Comparison of ENCODE assay signal across 7 cellular contexts in genomic region chr16:8866884-8867482, GRCh38. TPM values are rescaled to one million over a fixed set of nuclear protein-coding genes. Genes with fewer than 3 reads are reported as not detected.
DNase-seq lines count a peak whose midpoint lies in the region; ATAC-seq and TF ChIP-seq lines count a peak whose summit lies in the region.

No MANE protein-coding gene starts in this region.

- no peak overlapping the region for H3K27ac Mint-ChIP-seq in activated B cell treated with CpG ODN at 0.5 μM for 24 hours

- H3K36me3 ChIP-seq in HAP-1 (replicated peaks) (peaks cover 7% of the 10 kb centered on the region), hepatocyte (replicated peaks; ENCODE audit: insufficient read depth, low read depth) (no peaks in the 10 kb centered on the region), smooth muscle cell (ENCODE audit: low read depth) (no peaks in the 10 kb centered on the region)

- 3% methylated on average over 14 of the region's 32 CpGs for WGBS in hepatocyte (ENCODE audit: low lambda C conversion rate, missing lambda C conversion rate)
- 5% methylated on average over 30 of the region's 32 CpGs for WGBS in smooth muscle cell (ENCODE audit: low lambda C conversion rate)

- intact Hi-C loops in activated B cell treated with CpG ODN at 0.5 μM for 24 hours (cut with micrococcal nuclease): no loop called here

- no peaks in the 10 kb centered on the region for H3K9me3 Mint-ChIP-seq in activated B cell treated with CpG ODN at 0.5 μM for 24 hours

- peak overlapping the region; percentile 87 for H3K4me2 ChIP-seq in hepatocyte
- H3K4me2 ChIP-seq in smooth muscle cell: peak overlapping the region; percentile 95

- H3K79me2 ChIP-seq in hepatocyte: peaks cover 66% of the 10 kb centered on the region
- H3K79me2 ChIP-seq in smooth muscle cell (ENCODE audit: low read depth): peaks cover 52% of the 10 kb centered on the region

- no peaks in the 10 kb centered on the region for H3K27me3 ChIP-seq in HAP-1 (ENCODE audit: low read depth)
- no peaks in the 10 kb centered on the region for H3K27me3 ChIP-seq in hepatocyte
- no peaks in the 10 kb centered on the region for H3K27me3 ChIP-seq in smooth muscle cell (ENCODE audit: low read depth)

- H3K4me1 ChIP-seq in HAP-1 (peaks cover 27% of the 10 kb centered on the region), hepatocyte (ENCODE audit: insufficient read depth) (peaks cover 58% of the 10 kb centered on the region), smooth muscle cell (ENCODE audit: low read depth) (peaks cover 22% of the 10 kb centered on the region)

- peaks cover 4% of the 10 kb centered on the region for H3K36me3 Mint-ChIP-seq in activated B cell treated with CpG ODN at 0.5 μM for 24 hours (ENCODE audit: low read depth)

- H2AFZ ChIP-seq in hepatocyte: peak overlapping the region; percentile 13
- H2AFZ ChIP-seq in smooth muscle cell (ENCODE audit: low read depth): no peak overlapping the region

- ATAC-seq in activated B cell treated with CpG ODN at 0.5 μM for 24 hours (ENCODE audit: low read depth) (no peak), HG03571 (IDR thresholded peaks at IDR 0.05; ENCODE audit: unreplicated experiment) (no peak)

- peak overlapping the region; percentile 86 for H3K4me3 ChIP-seq in HAP-1
- H3K4me3 ChIP-seq in hepatocyte: peak overlapping the region; percentile 100
- peak overlapping the region; percentile 96 for H3K4me3 ChIP-seq in smooth muscle cell

- CTCF ChIA-PET in activated B cell treated with CpG ODN at 0.5 μM for 24 hours (lab: Charles Lee): interaction anchor here (0.7 kb wide), 1 partner anchor 11 kb away, joined by 4 read pairs; no protein-coding TSS in a partner anchor

- peaks cover 7% of the 10 kb centered on the region for H3F3A ChIP-seq in smooth muscle cell (ENCODE audit: low read depth)

- H3K27me3 Mint-ChIP-seq in activated B cell treated with CpG ODN at 0.5 μM for 24 hours: no peaks in the 10 kb centered on the region

- POLR2A ChIA-PET in activated B cell treated with CpG ODN at 0.5 μM for 24 hours (lab: Charles Lee): interaction anchor here (2.4 kb wide), 1 partner anchor 16 kb away, joined by 9 read pairs; no protein-coding TSS in a partner anchor

- H3K9me2 ChIP-seq in hepatocyte (replicated peaks; ENCODE audit: insufficient read depth): no peaks in the 10 kb centered on the region

- H4K20me1 ChIP-seq in hepatocyte (ENCODE audit: insufficient read depth, poor library complexity, severe bottlenecking) (peaks cover 36% of the 10 kb centered on the region), smooth muscle cell (ENCODE audit: low read depth) (peaks cover 55% of the 10 kb centered on the region)

- H3K27ac ChIP-seq in hepatocyte: peak overlapping the region; percentile 96
- H3K27ac ChIP-seq in smooth muscle cell (ENCODE audit: low read depth): no peak overlapping the region

- peaks cover 63% of the 10 kb centered on the region for H3K4me1 Mint-ChIP-seq in activated B cell treated with CpG ODN at 0.5 μM for 24 hours

- no peak for DNase-seq in HAP-1 (ENCODE audit: low spot score in 2 of 2)
- no peak for DNase-seq in activated B cell treated with CpG ODN at 0.5 μM for 24 hours
- DNase-seq in hepatocyte (ENCODE audit: low spot score): peak; percentile 41
- DNase-seq in smooth muscle cell (lab: John Stamatoyannopoulos, UW; ENCODE audit: unreplicated experiment): no peak
- no peak for DNase-seq in DMS153 treated with DMSO at 0.1 percent for 48 hours (lab: John Stamatoyannopoulos, UW; ENCODE audit: unreplicated experiment)
- no peak for DNase-seq in glomerular visceral epithelial cell (ENCODE audit: extremely low spot score)

- H3K9me3 ChIP-seq in HAP-1 (no peaks in the 10 kb centered on the region), hepatocyte (ENCODE audit: low read depth) (no peaks in the 10 kb centered on the region), smooth muscle cell (replicated peaks; ENCODE audit: low read depth) (no peaks in the 10 kb centered on the region)

- H3K4me3 Mint-ChIP-seq in activated B cell treated with CpG ODN at 0.5 μM for 24 hours: peak overlapping the region; percentile 93

- in situ Hi-C loops in HAP-1 (cut with MboI; ENCODE audit: low sequenced_read_pairs): no loop called here

- peak overlapping the region; percentile 62 for H3K9ac ChIP-seq in smooth muscle cell (ENCODE audit: low read depth)

- TF ChIP-seq CTCF in activated B cell treated with CpG ODN at 0.5 μM for 24 hours (IDR thresholded peaks at IDR 0.05): no peak
- TF ChIP-seq CTCF in hepatocyte (IDR thresholded peaks at IDR 0.05; ENCODE audit: poor library complexity): no peak
- TF ChIP-seq CTCF in smooth muscle cell (IDR thresholded peaks at IDR 0.05; ENCODE audit: borderline replicate concordance, insufficient read depth, poor library complexity, severe bottlenecking): no peak

RNA-seq across cellular contexts. Expression of gene CARHSP1, which starts 1.8 kb away (rescaled TPM):
- total RNA-seq in activated B cell treated with CpG ODN at 0.5 μM for 24 hours: 21.3 and 27.0 TPM in 2 replicates
- total RNA-seq in hepatocyte: 113 and 140 TPM in 2 replicates
- polyA plus RNA-seq in hepatocyte: 164 and 167 TPM in 2 replicates
- total RNA-seq in smooth muscle cell: 62.6 and 74.1 TPM in 2 replicates
- 94.0 and 118 TPM in 2 replicates for polyA plus RNA-seq in smooth muscle cell

RNA-seq across cellular contexts. Expression of gene LITAFD, which starts 15.2 kb away (rescaled TPM):
- not detected in 2 replicates for total RNA-seq in activated B cell treated with CpG ODN at 0.5 μM for 24 hours
- not detected in 2 replicates for total RNA-seq in hepatocyte
- not detected in 2 replicates for polyA plus RNA-seq in hepatocyte
- not detected in 2 replicates for total RNA-seq in smooth muscle cell
- 0.37 TPM in 1 of 2 replicates, not detected in the other for polyA plus RNA-seq in smooth muscle cell
